6 cellular contexts compared by ENCODE assay signal in the genomic region with DNA sequence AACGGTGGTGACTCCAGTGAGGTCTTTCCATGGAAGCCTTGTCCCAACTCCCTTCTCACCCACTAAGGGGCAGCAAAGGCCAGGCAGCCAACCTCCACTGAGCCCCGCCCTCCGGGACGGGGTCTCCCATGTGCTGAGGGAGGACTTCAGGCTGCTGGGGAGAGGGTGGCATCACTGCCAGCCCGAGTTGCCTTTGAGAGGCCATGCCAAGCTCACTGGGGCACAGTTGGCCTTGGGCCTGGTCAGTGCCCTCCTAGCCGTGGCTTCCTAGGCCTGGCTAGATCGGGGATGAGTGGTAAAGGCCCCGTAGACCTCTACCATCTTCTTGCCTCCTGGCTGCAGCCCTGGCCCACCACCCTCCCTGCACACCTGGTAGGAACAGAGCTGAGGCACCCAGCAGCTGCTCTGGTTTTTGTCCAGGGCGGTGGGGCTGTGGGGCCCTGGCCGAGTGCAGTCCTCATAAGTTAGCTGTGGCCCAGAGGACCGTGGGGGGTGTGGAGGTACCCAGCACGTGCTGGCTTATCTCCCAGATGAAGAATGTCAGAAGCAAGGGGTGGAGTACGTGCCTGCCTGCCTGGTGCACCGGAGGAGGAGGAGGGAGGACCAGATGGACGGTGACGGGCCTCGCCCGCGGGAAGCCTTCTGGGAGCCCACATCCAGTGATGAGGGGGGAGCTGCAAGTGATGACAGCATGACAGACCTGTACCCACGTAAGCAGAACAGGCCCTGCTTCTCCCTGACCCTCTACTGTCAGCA. TPM values are rescaled to one million over a fixed set of nuclear protein-coding genes. Genes with fewer than 3 reads are reported as not detected.
DNase-seq lines count a peak whose midpoint lies in the region; ATAC-seq and TF ChIP-seq lines count a peak whose summit lies in the region.

No MANE protein-coding gene starts in this region.

- DNase-seq in BJ (ENCODE audit: low read depth) (no peak), Kasumi-1 (lab: John Stamatoyannopoulos, UW) (peak; percentile 17), esophagus squamous epithelium (lab: John Stamatoyannopoulos, UW) (no peak), middle frontal gyrus (ENCODE audit: extremely low spot score, low spot score) (no peak), NCI-H187 (lab: John Stamatoyannopoulos, UW) (no peak)

- peak overlapping the region in 1 of 4 donors; percentile 21 for H3K27ac ChIP-seq in esophagus squamous epithelium

- TF ChIP-seq POLR2A in esophagus squamous epithelium (IDR thresholded peaks at IDR 0.05) = no peak

- H3K36me3 ChIP-seq in BJ (ENCODE audit: control insufficient read depth, insufficient read depth, low read length) (peaks cover 24% of the 10 kb centered on the region), esophagus squamous epithelium (peaks cover 5 to 64% (median 18%) of the 10 kb centered on the region in 3 donors)

- H3K9me3 ChIP-seq in esophagus squamous epithelium = no peaks in the 10 kb centered on the region

- H3K4me3 ChIP-seq in BJ (ENCODE audit: low read depth, low read length) (no peak overlapping the region), esophagus squamous epithelium (no peak overlapping the region)

- TF ChIP-seq CTCF in BJ (IDR thresholded peaks at IDR 0.05; ENCODE audit: insufficient read depth, low read depth, low read length) (peak; percentile 29; the same call in 1 of the 2 replicates), esophagus squamous epithelium (IDR thresholded peaks at IDR 0.05) (peak in 4 of 6 experiments; percentile 16 to 39 (median 22))

- POLR2A ChIA-PET in BJ (lab: Charles Lee) = no interaction called here

- WGBS in esophagus squamous epithelium, 2 donors = 42 to 59% methylated on average over 6 to 9 of the region's 20 CpGs

- H3K4me1 ChIP-seq in esophagus squamous epithelium = peaks cover 27 to 85% (median 47%) of the 10 kb centered on the region in 3 donors

- CTCF ChIA-PET in BJ (lab: Yijun Ruan, JAX) = interaction anchor here (1.1 to 2.1 kb wide), 2 partner anchors 9 to 121 kb away, joined by 3 to 5 read pairs; no protein-coding TSS in a partner anchor

- H3K27me3 ChIP-seq in BJ (ENCODE audit: control insufficient read depth, insufficient read depth, low read length) (no peaks in the 10 kb centered on the region), esophagus squamous epithelium (no peaks in the 10 kb centered on the region)

- ATAC-seq in GM21737 (IDR thresholded peaks at IDR 0.05; ENCODE audit: unreplicated experiment) = no peak

- intact Hi-C loops in esophagus squamous epithelium (cut with DNase I) = no loop called here

RNA-seq across cellular contexts. Expression of a gene that starts 3.2 kb away (rescaled TPM):
- 9.0 and 10.0 TPM in 2 replicates for polyA plus RNA-seq in BJ (2011; rRNA removed)
- 4.8 and 4.9 TPM in 2 replicates for polyA minus RNA-seq in BJ (2011; rRNA and poly(A)+ RNA removed)
- 10 to 100 TPM; 30.1 to 36.8 (median 33.6) TPM for total RNA-seq in esophagus squamous epithelium

RNA-seq across cellular contexts. Expression of a gene that starts 3.3 kb away (rescaled TPM):
- polyA plus RNA-seq in BJ (2011; rRNA removed) = 36.0 and 46.1 TPM in 2 replicates
- 11.6 and 13.3 TPM in 2 replicates for polyA minus RNA-seq in BJ (2011; rRNA and poly(A)+ RNA removed)
- 10 to 100 TPM; 18.2 to 44.7 (median 32.0) TPM for total RNA-seq in esophagus squamous epithelium

RNA-seq across cellular contexts. Expression of a gene that starts 11.6 kb away (rescaled TPM):
- 2,964 and 3,329 TPM in 2 replicates for polyA plus RNA-seq in BJ (2011; rRNA removed)
- polyA minus RNA-seq in BJ (2011; rRNA and poly(A)+ RNA removed) = 1,447 and 2,388 TPM in 2 replicates
- 1,000 to 10,000 TPM; 1,828 to 2,553 (median 2,363) TPM for total RNA-seq in esophagus squamous epithelium

RNA-seq across cellular contexts. Expression of a gene that starts 11.7 kb away (rescaled TPM):
- polyA plus RNA-seq in BJ (2011; rRNA removed) = 18.4 and 28.3 TPM in 2 replicates
- 19.9 and 35.0 TPM in 2 replicates for polyA minus RNA-seq in BJ (2011; rRNA and poly(A)+ RNA removed)
- 10 to 100 TPM; 10.8 to 22.5 (median 15.9) TPM for total RNA-seq in esophagus squamous epithelium

RNA-seq across cellular contexts. Expression of a gene that starts 16.3 kb away (rescaled TPM):
- 259 and 401 TPM in 2 replicates for polyA plus RNA-seq in BJ (2011; rRNA removed)
- 243 and 281 TPM in 2 replicates for polyA minus RNA-seq in BJ (2011; rRNA and poly(A)+ RNA removed)
- total RNA-seq in esophagus squamous epithelium = 100 to 1,000 TPM; 104 to 140 (median 117) TPM

Comparison
In these comparisons a context has a peak if more than half of its experiments do, and no peak if none do; other contexts are left out.
1. DNase-seq: peak in Kasumi-1 (2 of 2); none in BJ (single experiment), esophagus squamous epithelium (single experiment), middle frontal gyrus (single experiment) and NCI-H187 (0 of 2).